In genomic region chr7:154998481-154998880, GRCh38 we compare ENCODE assay signal across 23 cellular contexts.
"Had no signal": no experiment of that assay in that cellular context is flagged by ENCODE, and none has a peak within 500 bp of the region (broad histone marks: within the 10 kb centered on the region; RNA-seq: fewer than 3 reads in every experiment).

No MANE protein-coding gene starts in this region.

- H3K27me3 ChIP-seq: colonic mucosa, dorsolateral prefrontal cortex, esophagus muscularis mucosa, esophagus squamous epithelium, foreskin keratinocyte, gastrocnemius medialis, gastroesophageal sphincter, heart left ventricle, heart right ventricle had no signal

- H3K36me3 ChIP-seq: colonic mucosa had no signal

- H3K4me3 ChIP-seq: colonic mucosa, coronary artery, dorsolateral prefrontal cortex, esophagus muscularis mucosa, esophagus squamous epithelium, gastrocnemius medialis, gastroesophageal sphincter, heart left ventricle, heart right ventricle had no signal

- ATAC-seq: effector memory CD8-positive, alpha-beta T cell; esophagus mucosa; foreskin keratinocyte; gastrocnemius medialis; gastroesophageal sphincter; heart left ventricle; heart right ventricle had no signal

- H3K27ac ChIP-seq: colonic mucosa, coronary artery, dorsolateral prefrontal cortex, esophagus muscularis mucosa, esophagus squamous epithelium, foreskin keratinocyte, gastrocnemius medialis, gastroesophageal sphincter, heart left ventricle, heart right ventricle had no signal

- H3K9me3 ChIP-seq: colonic mucosa, esophagus muscularis mucosa, esophagus squamous epithelium, gastrocnemius medialis, gastroesophageal sphincter, heart left ventricle, heart right ventricle had no signal

- H3K4me1 ChIP-seq: colonic mucosa had no signal

- DNase-seq: colonic mucosa; cortex of kidney; dermis blood vessel endothelial cell; dorsolateral prefrontal cortex; effector CD4-positive, alpha-beta T cell; effector CD8-positive, alpha-beta T cell; effector memory CD4-positive, alpha-beta T cell; effector memory CD8-positive, alpha-beta T cell; endodermal cell; erythroblast; esophagus squamous epithelium; foreskin fibroblast; foreskin melanocyte; gastrocnemius medialis; glutamatergic neuron; head of caudate nucleus; heart left ventricle; heart right ventricle had no signal
